In genomic region chr15:88874275-88874674, GRCh38 we compare ENCODE assay signal across 25 cellular contexts.
"Had no signal": no experiment of that assay in that cellular context is flagged by ENCODE, and none has a peak within 500 bp of the region (broad histone marks: within the 10 kb centered on the region; RNA-seq: fewer than 3 reads in every experiment).

No MANE protein-coding gene starts in this region.

- ATAC-seq: activated CD8-positive, alpha-beta T cell treated with anti-CD3 and anti-CD28 coated beads for 36 hours; K562; PC-3 had no signal

- H3K4me3 ChIP-seq: K562, Peyer's patch, SJSA1 had no signal

- H3K27ac ChIP-seq: Peyer's patch, SJSA1 had no signal

- H3K4me2 ChIP-seq: SK-N-SH had no signal

- H3K27me3 ChIP-seq: Peyer's patch, SJSA1 had no signal

- H3K9ac ChIP-seq: SK-N-SH had no signal

- H3K4me1 ChIP-seq: Peyer's patch, SJSA1 had no signal

- H3K9me3 ChIP-seq: Peyer's patch, SJSA1, SK-N-SH had no signal

- H3K36me3 ChIP-seq: Peyer's patch, SJSA1 had no signal

- FAIRE-seq: bronchial epithelial cell, K562, TTC549 had no signal

- DNase-seq: activated CD4-positive, alpha-beta T cell treated with anti-CD3 and anti-CD28 coated beads, Interleukin-2, amount 10 ng/mL, durations not matched to agents 24 days and 14 days; activated CD4-positive, alpha-beta T cell treated with anti-CD3 and anti-CD28 coated beads, Interleukin-2, amount 50 U/mL, for 4 hours; activated CD8-positive, alpha-beta T cell treated with anti-CD3 and anti-CD28 coated beads for 36 hours; activated gamma-delta T cell; activated naive CD4-positive, alpha-beta T cell treated with Interleukin-2 at 50 U/mL for 16 hours; activated naive CD8-positive, alpha-beta T cell treated with anti-CD3 and anti-CD28 coated beads, Interleukin-2, amount 10 ng/mL, durations not matched to agents 7 days and 5 days; activated T-cell treated with anti-CD3 and anti-CD28 coated beads, Interleukin-2, amount 50 U/mL, for 1 hour; amygdala; caudate nucleus; NCI-H1092 treated with DMSO at 0.1 percent for 48 hours; NCI-H146; NCI-H187 treated with DMSO at 0.1 percent for 48 hours; NCI-H2081; NCI-H226; NCI-H446 treated with DMSO at 0.1 percent for 48 hours; NCI-H524 treated with DMSO at 0.1 percent for 48 hours; PC-3; Peyer's patch; RPMI8226; SHP77 treated with DMSO at 0.1 percent for 48 hours; SK-N-SH had no signal
